In genomic region chr17:38354466-38354865, GRCh38 we compare ENCODE assay signal across 15 cellular contexts. TPM values are rescaled to one million over a fixed set of nuclear protein-coding genes. Genes with fewer than 3 reads are reported as not detected.
DNase-seq lines count a peak whose midpoint lies in the region; ATAC-seq and TF ChIP-seq lines count a peak whose summit lies in the region.
"Had no signal": no experiment of that assay in that cellular context is flagged by ENCODE, and none has a peak within 500 bp of the region (broad histone marks: within the 10 kb centered on the region; RNA-seq: fewer than 3 reads in every experiment).

No MANE protein-coding gene starts in this region.

- WGBS in SK-N-SH (ENCODE audit: low lambda C conversion rate) = 95% methylated on average over 7 of the region's 7 CpGs
- WGBS in psoas muscle, 3 donors = 67 to 75% (median 70%) methylated on average over 7 of the region's 7 CpGs
- WGBS in gastroesophageal sphincter (ENCODE audit: low coverage in 1 of 2), 2 donors = 82% methylated on average over 7 of the region's 7 CpGs

- H3K4me3 ChIP-seq in SK-N-SH (ENCODE audit: low read depth in 2 of 2, low read length in 1 of 2) (no peak overlapping the region), Loucy (ENCODE audit: low read length, poor library complexity, severe bottlenecking) (peak overlapping the region; percentile 81), endocrine pancreas (ENCODE audit: control insufficient read depth, insufficient read depth, low read length) (peak overlapping the region; percentile 14), psoas muscle (peak overlapping the region; percentile 92), gastroesophageal sphincter (no peak overlapping the region)

- H3K27me3 ChIP-seq in SK-N-SH (ENCODE audit: insufficient read depth) (no peaks in the 10 kb centered on the region), Loucy (ENCODE audit: insufficient read depth, low read length, poor library complexity, severe bottlenecking) (no peaks in the 10 kb centered on the region), endocrine pancreas (ENCODE audit: control insufficient read depth, insufficient read depth, low read length) (no peaks in the 10 kb centered on the region), psoas muscle (ENCODE audit: insufficient read depth in 3 of 3, low read length in 2 of 3) (no peaks in the 10 kb centered on the region), gastroesophageal sphincter (no peaks in the 10 kb centered on the region)

- no peak for TF ChIP-seq CTCF in SK-N-SH (IDR thresholded peaks at IDR 0.05)
- TF ChIP-seq CTCF in Loucy (conservative IDR thresholded peaks at IDR 0.05; ENCODE audit: low read length) = no peak
- no peak for TF ChIP-seq CTCF in psoas muscle (IDR thresholded peaks at IDR 0.05)
- TF ChIP-seq CTCF in gastroesophageal sphincter (IDR thresholded peaks at IDR 0.05) = no peak

- H3K79me2 ChIP-seq in SK-N-SH (ENCODE audit: insufficient read depth) = peaks cover 70% of the 10 kb centered on the region
- H3K79me2 ChIP-seq in Loucy (ENCODE audit: insufficient read depth, low read length) = peaks cover 72% of the 10 kb centered on the region

- no peaks in the 10 kb centered on the region for H3K9me3 ChIP-seq in SK-N-SH
- no peaks in the 10 kb centered on the region for H3K9me3 ChIP-seq in Loucy (ENCODE audit: insufficient read depth, low read depth, low read length)
- H3K9me3 ChIP-seq in endocrine pancreas (ENCODE audit: control insufficient read depth, low read length) = no peaks in the 10 kb centered on the region
- H3K9me3 ChIP-seq in psoas muscle = no peaks in the 10 kb centered on the region
- H3K9me3 ChIP-seq in gastroesophageal sphincter = no peaks in the 10 kb centered on the region

- no peak for TF ChIP-seq EP300 in SK-N-SH (IDR thresholded peaks at IDR 0.05; ENCODE audit: borderline replicate concordance in 1 of 2, low read depth in 1 of 2, low read length in 1 of 2)
- TF ChIP-seq EP300 in gastroesophageal sphincter (IDR thresholded peaks at IDR 0.05) = no peak

- peak overlapping the region; percentile 89 for H3K4me2 ChIP-seq in SK-N-SH
- H3K4me2 ChIP-seq in Loucy (ENCODE audit: low read depth, low read length, poor library complexity, severe bottlenecking) = peak overlapping the region; percentile 88

- H3K9me2 ChIP-seq in SK-N-SH (no peaks in the 10 kb centered on the region), Loucy (replicated peaks; ENCODE audit: low read depth, low read length) (no peaks in the 10 kb centered on the region)

- POLR2A ChIA-PET in SK-N-SH (lab: Yijun Ruan, JAX) = interaction anchor here (1.0 kb wide), 1 partner anchor 60 kb away, joined by 3 read pairs; no protein-coding TSS in a partner anchor

- H3K27ac ChIP-seq in SK-N-SH (ENCODE audit: low read depth in 2 of 2, low read length in 1 of 2) = no peak overlapping the region
- no peak overlapping the region for H3K27ac ChIP-seq in psoas muscle
- H3K27ac ChIP-seq in gastroesophageal sphincter = no peak overlapping the region
- H3K27ac ChIP-seq: RWPE1 had no signal

- H3K9ac ChIP-seq in SK-N-SH (no peak overlapping the region), Loucy (ENCODE audit: low read depth, low read length, poor library complexity, severe bottlenecking) (peak overlapping the region; percentile 81), endocrine pancreas (ENCODE audit: control insufficient read depth, insufficient read depth, low read length) (no peak overlapping the region)

- H2AFZ ChIP-seq in SK-N-SH (ENCODE audit: low read depth) (no peak overlapping the region), Loucy (ENCODE audit: low read length) (no peak overlapping the region)

- H3F3A ChIP-seq in SK-N-SH (replicated peaks; ENCODE audit: insufficient read depth) = peaks cover 14% of the 10 kb centered on the region
- H3F3A ChIP-seq in Loucy (ENCODE audit: low read depth) = no peaks in the 10 kb centered on the region

- H4K20me1 ChIP-seq in SK-N-SH (ENCODE audit: insufficient read depth) (peaks cover 65% of the 10 kb centered on the region), Loucy (ENCODE audit: insufficient read depth, low read length, poor library complexity, severe bottlenecking) (peaks cover 33% of the 10 kb centered on the region)

- no peak for TF ChIP-seq RAD21 in SK-N-SH (IDR thresholded peaks at IDR 0.05; ENCODE audit: low read length)

- CTCF ChIA-PET in SK-N-SH (lab: Yijun Ruan, JAX) = interaction anchor here (2.3 to 24.7 kb wide), 4 partner anchors 9 to 61 kb away, joined by 11 to 423 read pairs (median 158); no protein-coding TSS in a partner anchor

- no peaks in the 10 kb centered on the region for H3K36me3 ChIP-seq in SK-N-SH (replicated peaks in 1 of 2; ENCODE audit: control insufficient read depth in 1 of 2, insufficient read depth in 2 of 2, low read length in 1 of 2)
- no peaks in the 10 kb centered on the region for H3K36me3 ChIP-seq in Loucy (ENCODE audit: insufficient read depth, low read length)
- H3K36me3 ChIP-seq in endocrine pancreas (ENCODE audit: control insufficient read depth, insufficient read depth, low read length) = no peaks in the 10 kb centered on the region
- no peaks in the 10 kb centered on the region for H3K36me3 ChIP-seq in psoas muscle (ENCODE audit: insufficient read depth in 1 of 2, low read depth in 1 of 2)
- H3K36me3 ChIP-seq in gastroesophageal sphincter = no peaks in the 10 kb centered on the region

- TF ChIP-seq POLR2A in gastroesophageal sphincter (IDR thresholded peaks at IDR 0.05) = no peak

- no peak for DNase-seq in SK-N-SH
- no peak for DNase-seq in psoas muscle
- no peak for DNase-seq in NCI-H2171 (lab: John Stamatoyannopoulos, UW)
- no peak for DNase-seq in putamen (ENCODE audit: low spot score)
- DNase-seq: hippocampal formation, NCI-H345, substantia nigra had no signal

- intact Hi-C loops in psoas muscle (cut with DNase I) = loop anchor here in 1 of 2 donors (10.0 kb wide), 2 partner anchors 60 to 130 kb away; partner anchors contain the start of gene MRPL45

- H3K4me1 ChIP-seq in SK-N-SH (ENCODE audit: control insufficient read depth in 1 of 2, insufficient read depth in 2 of 2, low read depth in 1 of 2, low read length in 1 of 2) = peaks cover 7 to 34% of the 10 kb centered on the region in 2 experiments; a peak in 2 of 4 replicates
- peaks cover 65% of the 10 kb centered on the region for H3K4me1 ChIP-seq in Loucy (ENCODE audit: insufficient read depth, low read length, poor library complexity, severe bottlenecking)
- peaks cover 5% of the 10 kb centered on the region for H3K4me1 ChIP-seq in endocrine pancreas (ENCODE audit: control insufficient read depth, insufficient read depth, low read length)
- peaks cover 61% of the 10 kb centered on the region for H3K4me1 ChIP-seq in psoas muscle
- H3K4me1 ChIP-seq in gastroesophageal sphincter = peaks cover 0 to 72% (median 23%) of the 10 kb centered on the region in 3 donors

- no peak for ATAC-seq in SK-N-SH treated with all-trans-retinoic acid at 6 μM for 48 hours
- ATAC-seq in psoas muscle = no peak
- ATAC-seq in gastroesophageal sphincter = no peak

TF ChIP-seq in SK-N-SH, 30 proteins besides CTCF, POLR2A, EP300 and RAD21:
- TF ChIP-seq NFIC (IDR thresholded peaks at IDR 0.05; ENCODE audit: borderline replicate concordance) (no peak), FOXJ3 (CRISPR knock-in tag; IDR thresholded peaks at IDR 0.05) (no peak), FOSL2 (IDR thresholded peaks at IDR 0.05; ENCODE audit: borderline replicate concordance, low read depth) (no peak), JUND (IDR thresholded peaks at IDR 0.05) (no peak), USF1 (IDR thresholded peaks at IDR 0.05; ENCODE audit: borderline replicate concordance, low read depth) (no peak)

TF ChIP-seq in SK-N-SH treated with all-trans-retinoic acid at 6 μM for 48 hours, 23 proteins besides CTCF, POLR2A, EP300 and RAD21:
- TF ChIP-seq ZNF70 (CRISPR knock-in tag; IDR thresholded peaks at IDR 0.05) (no peak), ESRRG (CRISPR knock-in tag; IDR thresholded peaks at IDR 0.05) (no peak), ZNF8 (CRISPR knock-in tag; IDR thresholded peaks at IDR 0.05) (no peak), ZFP3 (CRISPR knock-in tag; IDR thresholded peaks at IDR 0.05) (no peak), PATZ1 (CRISPR knock-in tag; IDR thresholded peaks at IDR 0.05; ENCODE audit: borderline replicate concordance) (no peak), GLIS3 (CRISPR knock-in tag; IDR thresholded peaks at IDR 0.05) (no peak), TCF4 (CRISPR knock-in tag; IDR thresholded peaks at IDR 0.05; ENCODE audit: borderline replicate concordance) (no peak), ARNTL (CRISPR knock-in tag; IDR thresholded peaks at IDR 0.05; ENCODE audit: borderline replicate concordance, low read depth) (no peak)
TF ChIP-seq in SK-N-SH treated with all-trans-retinoic acid at 6 μM for 48 hours: peak in this region for 0.

RNA-seq across cellular contexts. Expression of gene SOCS7, which starts 2.8 kb away (rescaled TPM):
- polyA plus RNA-seq in SK-N-SH (2012; rRNA removed) (7.4 and 10.0 TPM in 2 replicates), psoas muscle (10 to 100 TPM in 1 of 3 donors, 1 to 10 TPM in 2; 6.6 to 28.9 (median 7.2) TPM)
- polyA plus RNA-seq in SK-N-SH (2012; cell fraction: cytosol; rRNA removed) = 5.2 and 7.2 TPM in 2 replicates
- 13.0 and 14.1 TPM in 2 replicates for polyA plus RNA-seq in SK-N-SH (2012; cell fraction: nucleus; rRNA removed)
- total RNA-seq in psoas muscle (10 to 100 TPM; 21.1 to 26.5 (median 24.5) TPM), gastroesophageal sphincter (10 to 100 TPM; 13.2 to 19.1 (median 15.7) TPM)

RNA-seq across cellular contexts. Expression of gene GPR179, which starts 10.7 kb away (rescaled TPM):
- polyA plus RNA-seq in SK-N-SH (2012; rRNA removed) (0.02 TPM in 2 replicates), psoas muscle (under 1 TPM; 0.07 to 0.70 (median 0.09) TPM)
- polyA plus RNA-seq in SK-N-SH (2012; cell fraction: cytosol; rRNA removed) = under 0.01 and 0.01 TPM in 2 replicates
- polyA plus RNA-seq in SK-N-SH (2012; cell fraction: nucleus; rRNA removed) = 0.05 and 0.06 TPM in 2 replicates
- total RNA-seq in psoas muscle (1 to 10 TPM in 2 of 4 donors, under 1 TPM in 2; 0.42 to 2.5 (median 0.91) TPM), gastroesophageal sphincter (under 1 TPM in 2 of 4 donors, not detected in 2; 0.08 to 0.13 TPM)
- total RNA-seq: lung microvascular endothelial cell, M059J, pulmonary artery endothelial cell had no signal

RNA-seq across cellular contexts. Expression of gene MRPL45, which starts 57.5 kb away (rescaled TPM):
- polyA plus RNA-seq in SK-N-SH (2012; rRNA removed) (35.5 and 42.8 TPM in 2 replicates), psoas muscle (100 to 1,000 TPM in 1 of 3 donors, 10 to 100 TPM in 2; 49.2 to 132 (median 67.7) TPM)
- 45.2 and 48.4 TPM in 2 replicates for polyA plus RNA-seq in SK-N-SH (2012; cell fraction: cytosol; rRNA removed)
- 19.9 and 25.2 TPM in 2 replicates for polyA plus RNA-seq in SK-N-SH (2012; cell fraction: nucleus; rRNA removed)
- total RNA-seq in psoas muscle (10 to 100 TPM; 36.0 to 55.5 (median 46.7) TPM), gastroesophageal sphincter (10 to 100 TPM; 23.1 to 32.4 (median 28.7) TPM)

Comparison
In these comparisons a context has a peak if more than half of its experiments do, and no peak if none do; other contexts are left out.
1. H3K4me3 ChIP-seq: peak in Loucy (single experiment), endocrine pancreas (single experiment) and psoas muscle (single experiment); none in SK-N-SH (0 of 2) and gastroesophageal sphincter (0 of 2).